Comparison of ENCODE assay signal across 8 cellular contexts in the genomic region with DNA sequence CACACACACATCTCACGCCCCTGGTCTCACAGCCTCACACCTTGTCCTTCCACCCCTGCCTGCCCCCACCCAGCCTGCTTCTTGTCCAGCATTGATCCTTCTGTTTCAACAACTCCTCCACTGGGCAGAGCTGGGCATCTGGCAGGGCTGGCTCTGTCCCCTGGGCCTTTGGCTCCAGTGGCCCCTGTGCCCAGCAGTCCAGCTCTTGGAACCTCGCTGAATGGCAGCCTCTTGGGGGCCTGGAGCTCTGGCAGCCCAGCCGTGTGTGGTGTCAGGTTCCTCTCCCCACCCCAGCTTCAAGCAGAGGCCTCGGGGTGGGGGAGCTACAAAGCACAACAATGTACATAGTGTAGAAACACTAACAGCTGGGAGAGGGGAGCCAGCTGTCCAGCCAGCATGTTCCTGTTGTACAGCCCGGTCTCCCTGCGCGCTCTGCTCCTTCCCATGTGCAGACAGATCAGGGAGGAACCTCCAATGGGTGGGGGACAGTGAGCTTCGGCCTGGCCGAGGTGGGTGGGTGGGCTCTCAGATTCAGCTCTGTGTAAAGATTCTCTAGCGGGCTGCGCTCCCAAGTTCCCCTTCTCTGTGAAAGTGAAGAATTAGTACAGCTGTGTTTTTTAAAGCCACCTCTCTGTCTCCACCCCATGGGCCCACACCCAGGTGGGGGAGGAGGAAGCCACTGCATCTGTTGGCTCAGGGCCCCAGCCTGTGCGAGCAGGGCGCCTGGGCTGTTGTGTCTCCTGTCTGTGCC. TPM values are rescaled to one million over a fixed set of nuclear protein-coding genes. Genes with fewer than 3 reads are reported as not detected.
DNase-seq lines count a peak whose midpoint lies in the region; ATAC-seq, FAIRE-seq and TF ChIP-seq lines count a peak whose summit lies in the region.

No MANE protein-coding gene starts in this region.

- H3K9me3 ChIP-seq in pancreas = no peaks in the 10 kb centered on the region

- peak overlapping the region; percentile 24 for H3K4me3 Mint-ChIP-seq in T-helper 2 cell treated with Interferon-gamma antibody and Interleukin-4, amounts not matched to agents 5 μg/mL and 100 μg/mL, for 36 hours

- ATAC-seq in HG02759 (IDR thresholded peaks at IDR 0.05; ENCODE audit: unreplicated experiment) (peak; percentile 57), pancreas (peak; percentile 82 to 83 (median 82)), GM18868 (IDR thresholded peaks at IDR 0.05; ENCODE audit: unreplicated experiment) (no peak)

- H3K27me3 Mint-ChIP-seq in T-helper 2 cell treated with Interferon-gamma antibody and Interleukin-4, amounts not matched to agents 5 μg/mL and 100 μg/mL, for 36 hours (ENCODE audit: low read depth) = no peaks in the 10 kb centered on the region

- intact Hi-C loops in pancreas (cut with DNase I) = no loop called here

- peak overlapping the region; percentile 79 to 87 (median 83) for H3K27ac ChIP-seq in pancreas

- H3K4me3 ChIP-seq in pancreas = peak overlapping the region in 1 of 4 donors; percentile 0

- FAIRE-seq in pancreas (lab: Jason Lieb, UNC) = no peak

- peaks cover 37% of the 10 kb centered on the region for H3K36me3 Mint-ChIP-seq in T-helper 2 cell treated with Interferon-gamma antibody and Interleukin-4, amounts not matched to agents 5 μg/mL and 100 μg/mL, for 36 hours (ENCODE audit: low read depth)

- peaks cover 3 to 42% (median 27%) of the 10 kb centered on the region in 3 donors for H3K36me3 ChIP-seq in pancreas

- DNase-seq in EH (ENCODE audit: low read depth) (peak; percentile 25), fibroblast of peridontal ligament (ENCODE audit: extremely low read depth) (peak; percentile 45), pancreas (peak; percentile 74 to 92 (median 84)), amniotic stem cell (lab: John Stamatoyannopoulos, UW) (no peak), HuH-7 (ENCODE audit: low spot score) (no peak)
- no peak for DNase-seq in T-helper 2 cell treated with Interferon-gamma antibody and Interleukin-4, amounts not matched to agents 5 μg/mL and 100 μg/mL, for 36 hours (ENCODE audit: low spot score)

- no peaks in the 10 kb centered on the region for H3K27me3 ChIP-seq in pancreas

- 33 to 36% methylated on average over 13 of the region's 13 CpGs for WGBS in pancreas, 2 donors

- peak overlapping the region; percentile 45 for H3K27ac Mint-ChIP-seq in T-helper 2 cell treated with Interferon-gamma antibody and Interleukin-4, amounts not matched to agents 5 μg/mL and 100 μg/mL, for 36 hours

- peaks cover 33% of the 10 kb centered on the region for H3K4me1 Mint-ChIP-seq in T-helper 2 cell treated with Interferon-gamma antibody and Interleukin-4, amounts not matched to agents 5 μg/mL and 100 μg/mL, for 36 hours (ENCODE audit: low read depth)

- no peak for TF ChIP-seq CTCF in pancreas (IDR thresholded peaks at IDR 0.05)

- no peaks in the 10 kb centered on the region for H3K9me3 Mint-ChIP-seq in T-helper 2 cell treated with Interferon-gamma antibody and Interleukin-4, amounts not matched to agents 5 μg/mL and 100 μg/mL, for 36 hours

- H3K4me1 ChIP-seq in pancreas = peaks cover 10 to 36% (median 12%) of the 10 kb centered on the region in 3 donors

RNA-seq across cellular contexts. Expression of gene ZMIZ2, which starts 19.4 kb away (rescaled TPM):
- 10 to 100 TPM; 38.4 to 83.3 (median 49.3) TPM for total RNA-seq in pancreas
- polyA plus RNA-seq in pancreas = 100 to 1,000 TPM in 1 of 2 donors, 10 to 100 TPM in 1; 81.4 to 199 TPM

RNA-seq across cellular contexts. Expression of gene PPIA, which starts 28.4 kb away (rescaled TPM):
- total RNA-seq in pancreas = 100 to 1,000 TPM; 281 to 533 (median 512) TPM
- 1,000 to 10,000 TPM; 1,017 to 1,024 TPM for polyA plus RNA-seq in pancreas

Comparison
In these comparisons a context has a peak if more than half of its experiments do, and no peak if none do; other contexts are left out.
1. DNase-seq: peak in EH (single experiment), fibroblast of peridontal ligament (single experiment) and pancreas (6 of 6); none in T-helper 2 cell treated with Interferon-gamma antibody and Interleukin-4, amounts not matched to agents 5 μg/mL and 100 μg/mL, for 36 hours (single experiment), amniotic stem cell (single experiment) and HuH-7 (single experiment).